8 cellular contexts compared by ENCODE assay signal in genomic region chr2:100730290-100730868, GRCh38.
DNase-seq lines count a peak whose midpoint lies in the region; ATAC-seq and TF ChIP-seq lines count a peak whose summit lies in the region.

No MANE protein-coding gene starts in this region.

- peak; percentile 82 for TF ChIP-seq CTCF in astrocyte of the cerebellum (IDR thresholded peaks at IDR 0.05; ENCODE audit: low read depth, low read length, missing control alignments)

- no peak overlapping the region for H3K4me3 ChIP-seq in astrocyte of the cerebellum (ENCODE audit: low read depth, low read length)

- in situ Hi-C loops in astrocyte of the cerebellum (cut with HindIII; ENCODE audit: low sequenced_read_pairs): no loop called here

- peak; percentile 62 for DNase-seq in SIG-M5 treated with dmso at 0.1 percent for 504 hours (lab: John Stamatoyannopoulos, UW; ENCODE audit: unreplicated experiment)
- DNase-seq in SIG-M5 (lab: John Stamatoyannopoulos, UW): no peak
- DNase-seq in RKO (ENCODE audit: low spot score): peak; percentile 60
- DNase-seq in astrocyte of the cerebellum (ENCODE audit: low read depth): peak; percentile 64
- DNase-seq in islet precursor cell: peak; percentile 80
- DNase-seq in stimulated activated CD8-positive, alpha-beta memory T cell treated with anti-CD3 and anti-CD28 coated beads, Interleukin-4, amount 100 ng/mL, for 48 hours: peak; percentile 62
- no peak for DNase-seq in germinal center (ENCODE audit: low spot score)

- ATAC-seq in GM18502 (IDR thresholded peaks at IDR 0.05; ENCODE audit: poor library complexity, unreplicated experiment): no peak

Comparison
In these comparisons a context has a peak if more than half of its experiments do, and no peak if none do; other contexts are left out.
1. DNase-seq: peak in SIG-M5 treated with dmso at 0.1 percent for 504 hours (single experiment), RKO (single experiment), astrocyte of the cerebellum (single experiment), islet precursor cell (single experiment) and stimulated activated CD8-positive, alpha-beta memory T cell treated with anti-CD3 and anti-CD28 coated beads, Interleukin-4, amount 100 ng/mL, for 48 hours (single experiment); none in SIG-M5 (single experiment) and germinal center (single experiment).